In the genomic region with DNA sequence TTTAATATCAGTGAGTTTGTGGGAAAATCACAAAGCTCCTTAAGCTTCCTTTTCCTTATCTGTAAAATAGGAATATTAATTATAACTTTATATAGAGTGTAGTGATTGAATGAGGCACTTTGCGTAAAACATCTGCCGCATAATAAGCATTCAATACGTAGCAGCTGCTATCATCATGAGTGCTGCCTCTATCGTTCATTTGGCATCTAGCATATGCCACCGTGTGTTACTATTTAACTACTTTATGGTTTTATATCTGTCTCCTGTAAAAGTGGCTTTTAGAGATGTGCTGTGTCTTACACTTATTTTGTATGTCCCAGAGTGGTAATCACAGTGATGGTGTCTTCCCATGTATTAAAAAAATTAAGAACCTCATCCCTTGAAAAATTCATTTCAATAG, we compare ENCODE assay signal across 11 cellular contexts.
"Had no signal": no experiment of that assay in that cellular context is flagged by ENCODE, and none has a peak within 500 bp of the region (broad histone marks: within the 10 kb centered on the region; RNA-seq: fewer than 3 reads in every experiment).

No MANE protein-coding gene starts in this region.

- FAIRE-seq: H1, H54 had no signal

- H3K9me3 ChIP-seq: HAP-1 had no signal

- ATAC-seq: GM23338, HCT116 had no signal

- H3K4me3 ChIP-seq: GM23248, GM23338, HAP-1 had no signal

- H3K27ac ChIP-seq: GM23248 had no signal

- DNase-seq: GM23248, GOT3, H7, H9, HCEC 1CT, HFFc6 had no signal

- H3K4me1 ChIP-seq: HAP-1 had no signal

- H3K36me3 ChIP-seq: HAP-1 had no signal
